In genomic region chr17:4003501-4004421, GRCh38 we compare ENCODE assay signal across 11 cellular contexts. TPM values are rescaled to one million over a fixed set of nuclear protein-coding genes. Genes with fewer than 3 reads are reported as not detected.
DNase-seq lines count a peak whose midpoint lies in the region; ATAC-seq and TF ChIP-seq lines count a peak whose summit lies in the region.
"Had no signal": no experiment of that assay in that cellular context is flagged by ENCODE, and none has a peak within 500 bp of the region (broad histone marks: within the 10 kb centered on the region; RNA-seq: fewer than 3 reads in every experiment).

No MANE protein-coding gene starts in this region.

- peaks cover 7 to 11% of the 10 kb centered on the region in 2 donors for H3K36me3 ChIP-seq in body of pancreas (replicated peaks in 1 of 2; ENCODE audit: insufficient read depth in 1 of 2, low read depth in 2 of 2)
- peaks cover 29% of the 10 kb centered on the region for H3K36me3 ChIP-seq in WERI-Rb-1

- ATAC-seq in body of pancreas, result peak; percentile 86
- no peak for ATAC-seq in memory B cell (ENCODE audit: low read depth)

- H3K36me3 Mint-ChIP-seq in memory B cell, result peaks cover 10% of the 10 kb centered on the region
- H3K36me3 Mint-ChIP-seq in activated T-helper 2 cell treated with anti-CD3 and anti-CD28 coated beads, Interferon-gamma antibody, Interleukin-2, Interleukin-4, amounts not matched to agents 10 μg/mL and 5 μg/mL and 100 μg/mL, durations not matched to agents 14 hours and 24 hours and 36 hours (ENCODE audit: low read depth), result peaks cover 23% of the 10 kb centered on the region

- peak; percentile 74 for DNase-seq in HuH-7 (ENCODE audit: low spot score)
- DNase-seq in body of pancreas, result peak; percentile 81 to 87 (median 85)
- DNase-seq in memory B cell (ENCODE audit: low spot score in 2 of 2), result no peak
- DNase-seq in stimulated activated CD8-positive, alpha-beta memory T cell treated with anti-CD3 and anti-CD28 coated beads, Interleukin-4, amount 100 ng/mL, for 48 hours, result peak; percentile 22
- DNase-seq in SIG-M5 treated with dmso at 0.1 percent for 504 hours (lab: John Stamatoyannopoulos, UW; ENCODE audit: unreplicated experiment), result no peak
- no peak for DNase-seq in NCI-H2081 treated with DMSO at 0.1 percent for 48 hours (lab: John Stamatoyannopoulos, UW)
- no peak for DNase-seq in activated T-helper 2 cell treated with anti-CD3 and anti-CD28 coated beads, Interferon-gamma antibody, Interleukin-2, Interleukin-4, amounts not matched to agents 10 μg/mL and 5 μg/mL and 100 μg/mL, durations not matched to agents 14 hours and 24 hours and 36 hours (ENCODE audit: low spot score)
- no peak for DNase-seq in WERI-Rb-1

- no peak overlapping the region for H3K4me3 ChIP-seq in body of pancreas
- H3K4me3 ChIP-seq in WERI-Rb-1 (ENCODE audit: low read depth, low read length), result no peak overlapping the region
- H3K4me3 ChIP-seq: ascending aorta had no signal

- peaks cover 2% of the 10 kb centered on the region for H3K27me3 Mint-ChIP-seq in memory B cell
- peaks cover 3% of the 10 kb centered on the region for H3K27me3 Mint-ChIP-seq in activated T-helper 2 cell treated with anti-CD3 and anti-CD28 coated beads, Interferon-gamma antibody, Interleukin-2, Interleukin-4, amounts not matched to agents 10 μg/mL and 5 μg/mL and 100 μg/mL, durations not matched to agents 14 hours and 24 hours and 36 hours (ENCODE audit: low read depth)

- TF ChIP-seq POLR2A in body of pancreas (IDR thresholded peaks at IDR 0.05), result no peak

- no peaks in the 10 kb centered on the region for H3K27me3 ChIP-seq in body of pancreas
- H3K27me3 ChIP-seq in WERI-Rb-1 (ENCODE audit: insufficient read depth, low read depth, severe bottlenecking), result no peaks in the 10 kb centered on the region
- H3K27me3 ChIP-seq: ascending aorta had no signal

- 64 to 85% methylated on average over 21 to 32 of the region's 46 CpGs for WGBS in body of pancreas, 2 donors

- H3K9me3 ChIP-seq in body of pancreas (no peaks in the 10 kb centered on the region), WERI-Rb-1 (ENCODE audit: severe bottlenecking) (no peaks in the 10 kb centered on the region)
- H3K9me3 ChIP-seq: ascending aorta had no signal

- no peak overlapping the region for H3K4me3 Mint-ChIP-seq in memory B cell
- H3K4me3 Mint-ChIP-seq in activated T-helper 2 cell treated with anti-CD3 and anti-CD28 coated beads, Interferon-gamma antibody, Interleukin-2, Interleukin-4, amounts not matched to agents 10 μg/mL and 5 μg/mL and 100 μg/mL, durations not matched to agents 14 hours and 24 hours and 36 hours (ENCODE audit: low read depth), result no peak overlapping the region
- H3K4me3 Mint-ChIP-seq: neural crest cell had no signal

- H3K27ac Mint-ChIP-seq in memory B cell, result peak overlapping the region; percentile 55
- no peak overlapping the region for H3K27ac Mint-ChIP-seq in activated T-helper 2 cell treated with anti-CD3 and anti-CD28 coated beads, Interferon-gamma antibody, Interleukin-2, Interleukin-4, amounts not matched to agents 10 μg/mL and 5 μg/mL and 100 μg/mL, durations not matched to agents 14 hours and 24 hours and 36 hours

- peak overlapping the region in 3 of 4 donors; percentile 49 to 72 (median 68) for H3K27ac ChIP-seq in body of pancreas
- H3K27ac ChIP-seq in WERI-Rb-1, result no peak overlapping the region
- H3K27ac ChIP-seq: ascending aorta had no signal

- H3K4me1 ChIP-seq in body of pancreas, result peaks cover 20% of the 10 kb centered on the region

- TF ChIP-seq CTCF in body of pancreas (IDR thresholded peaks at IDR 0.05) (no peak), WERI-Rb-1 (IDR thresholded peaks at IDR 0.05; ENCODE audit: low read depth, low read length) (no peak)

- peaks cover 13% of the 10 kb centered on the region for H3K4me1 Mint-ChIP-seq in memory B cell
- H3K4me1 Mint-ChIP-seq in activated T-helper 2 cell treated with anti-CD3 and anti-CD28 coated beads, Interferon-gamma antibody, Interleukin-2, Interleukin-4, amounts not matched to agents 10 μg/mL and 5 μg/mL and 100 μg/mL, durations not matched to agents 14 hours and 24 hours and 36 hours (ENCODE audit: low read depth), result peaks cover 1% of the 10 kb centered on the region

- no peaks in the 10 kb centered on the region for H3K9me3 Mint-ChIP-seq in memory B cell
- H3K9me3 Mint-ChIP-seq in activated T-helper 2 cell treated with anti-CD3 and anti-CD28 coated beads, Interferon-gamma antibody, Interleukin-2, Interleukin-4, amounts not matched to agents 10 μg/mL and 5 μg/mL and 100 μg/mL, durations not matched to agents 14 hours and 24 hours and 36 hours, result no peaks in the 10 kb centered on the region
- H3K9me3 Mint-ChIP-seq: neural crest cell had no signal

- intact Hi-C loops in body of pancreas (cut with DNase I), result loop anchor here (10.0 kb wide), 1 partner anchor 69 kb away; no protein-coding TSS in a partner anchor
- intact Hi-C loops in activated T-helper 2 cell treated with anti-CD3 and anti-CD28 coated beads, Interferon-gamma antibody, Interleukin-2, Interleukin-4, amounts not matched to agents 10 μg/mL and 5 μg/mL and 100 μg/mL, durations not matched to agents 14 hours and 24 hours and 36 hours (cut with micrococcal nuclease), result loop anchor here (1.0 to 2.0 kb wide), 3 partner anchors 39 to 141 kb away; partner anchors contain the start of gene ATP2A3

RNA-seq across cellular contexts. Expression of gene ATP2A3, which starts 39.5 kb away (rescaled TPM):
- total RNA-seq in body of pancreas, result 10 to 100 TPM; 43.8 to 49.5 TPM
- total RNA-seq in activated T-helper 2 cell treated with anti-CD3 and anti-CD28 coated beads, Interferon-gamma antibody, Interleukin-2, Interleukin-4, amounts not matched to agents 10 μg/mL and 5 μg/mL and 100 μg/mL, durations not matched to agents 14 hours and 24 hours and 36 hours, result 147 and 155 TPM in 2 replicates
- total RNA-seq: MCF 10A had no signal

Comparison
In these comparisons a context has a peak if more than half of its experiments do, and no peak if none do; other contexts are left out.
1. DNase-seq: peak in HuH-7 (single experiment), body of pancreas (4 of 4) and stimulated activated CD8-positive, alpha-beta memory T cell treated with anti-CD3 and anti-CD28 coated beads, Interleukin-4, amount 100 ng/mL, for 48 hours (single experiment); none in memory B cell (0 of 2), SIG-M5 treated with dmso at 0.1 percent for 504 hours (single experiment), NCI-H2081 treated with DMSO at 0.1 percent for 48 hours (single experiment), activated T-helper 2 cell treated with anti-CD3 and anti-CD28 coated beads, Interferon-gamma antibody, Interleukin-2, Interleukin-4, amounts not matched to agents 10 μg/mL and 5 μg/mL and 100 μg/mL, durations not matched to agents 14 hours and 24 hours and 36 hours (single experiment) and WERI-Rb-1 (single experiment).